1 cellular context compared by ENCODE assay signal in genomic region chr22:49647346-49648026, GRCh38.
TF ChIP-seq lines count a peak whose summit lies in the region.

No MANE protein-coding gene starts in this region.

TF ChIP-seq in HepG2, 621 proteins besides CTCF, POLR2A, EP300 and RAD21 (continued from another document):
- no peak for TF ChIP-seq ZNF407 (CRISPR knock-in tag; IDR thresholded peaks at IDR 0.05; ENCODE audit: not compliant biosample characterization)
- no peak for TF ChIP-seq ZGPAT (CRISPR knock-in tag; IDR thresholded peaks at IDR 0.05)
- no peak for TF ChIP-seq ZBTB20 (CRISPR knock-in tag; IDR thresholded peaks at IDR 0.05; ENCODE audit: borderline replicate concordance, low read depth)
- no peak for TF ChIP-seq PCBP1 (IDR thresholded peaks at IDR 0.05; ENCODE audit: borderline replicate concordance, low read depth, low read length)
- no peak for TF ChIP-seq ZNF776 (CRISPR knock-in tag; IDR thresholded peaks at IDR 0.05)
- TF ChIP-seq ZMAT3 (CRISPR knock-in tag; conservative IDR thresholded peaks at IDR 0.05) = no peak
- TF ChIP-seq ZNF543 (CRISPR knock-in tag; IDR thresholded peaks at IDR 0.05) = no peak
- no peak for TF ChIP-seq TBX2 (CRISPR knock-in tag; IDR thresholded peaks at IDR 0.05; ENCODE audit: borderline replicate concordance)
- no peak for TF ChIP-seq ZNF331 (CRISPR knock-in tag; IDR thresholded peaks at IDR 0.05)
- TF ChIP-seq ZSCAN31 (CRISPR knock-in tag; IDR thresholded peaks at IDR 0.05; ENCODE audit: low read depth) = no peak
- TF ChIP-seq ZBTB44 (CRISPR knock-in tag; IDR thresholded peaks at IDR 0.05) = no peak
